Comparison of ENCODE assay signal across 8 cellular contexts in genomic region chr5:139517683-139518564, GRCh38. TPM values are rescaled to one million over a fixed set of nuclear protein-coding genes. Genes with fewer than 3 reads are reported as not detected.
DNase-seq lines count a peak whose midpoint lies in the region; ATAC-seq, FAIRE-seq and TF ChIP-seq lines count a peak whose summit lies in the region.

No MANE protein-coding gene starts in this region.

- DNase-seq in EH (ENCODE audit: low read depth) (peak; percentile 84), KBM-7 (peak; percentile 91), RWPE2 (ENCODE audit: low spot score) (peak; percentile 82), activated gamma-delta T cell treated with Interleukin-2 at 50 U/mL for 16 hours (peak; percentile 88), frontal cortex (ENCODE audit: low spot score in 2 of 2) (peak; percentile 83 to 93), superior temporal gyrus (ENCODE audit: extremely low spot score) (peak; percentile 93)

- peak; percentile 100 for TF ChIP-seq CTCF in RWPE2 (IDR thresholded peaks at IDR 0.05; ENCODE audit: poor library complexity, severe bottlenecking)
- TF ChIP-seq CTCF in neutrophil (IDR thresholded peaks at IDR 0.05): peak; percentile 92

- peak overlapping the region; percentile 33 for H3K4me3 ChIP-seq in RWPE2 (ENCODE audit: severe bottlenecking)
- H3K4me3 ChIP-seq in neutrophil (ENCODE audit: low read depth in 1 of 2, low read length in 1 of 2): peak overlapping the region; percentile 67 to 70

- H3K27me3 ChIP-seq in RWPE2 (ENCODE audit: insufficient read depth, poor library complexity, severe bottlenecking): no peaks in the 10 kb centered on the region
- no peaks in the 10 kb centered on the region for H3K27me3 ChIP-seq in neutrophil

- in situ Hi-C loops in KBM-7 (cut with MboI; ENCODE audit: low pct_unique_long_range_greater_than_20kb, low sequenced_read_pairs): no loop called here

- H3K36me3 ChIP-seq in RWPE2 (ENCODE audit: low read depth) (no peaks in the 10 kb centered on the region), neutrophil (no peaks in the 10 kb centered on the region)

- ATAC-seq in GM21717 (IDR thresholded peaks at IDR 0.05; ENCODE audit: unreplicated experiment): peak; percentile 84
- ATAC-seq in RWPE2 (ENCODE audit: low read depth): peak; percentile 83

- no peak for FAIRE-seq in frontal cortex (lab: Jason Lieb, UNC)

- H3K4me1 ChIP-seq in RWPE2 (ENCODE audit: insufficient read depth, poor library complexity, severe bottlenecking): no peaks in the 10 kb centered on the region
- H3K4me1 ChIP-seq in neutrophil (ENCODE audit: control insufficient read depth in 1 of 2, insufficient read depth in 1 of 2, low read depth in 1 of 2, low read length in 1 of 2): peaks cover 10 to 11% of the 10 kb centered on the region in 2 experiments

- no peak overlapping the region for H3K27ac ChIP-seq in RWPE2 (ENCODE audit: poor library complexity, severe bottlenecking)
- peak overlapping the region; percentile 13 for H3K27ac ChIP-seq in neutrophil

- H3K9me3 ChIP-seq in RWPE2 (ENCODE audit: severe bottlenecking) (no peaks in the 10 kb centered on the region), neutrophil (no peaks in the 10 kb centered on the region)

RNA-seq across cellular contexts. Expression of gene STING1, which starts 35.4 kb away (rescaled TPM):
- total RNA-seq in frontal cortex: 3.3 TPM

RNA-seq across cellular contexts. Expression of gene UBE2D2, which starts 43.2 kb away (rescaled TPM):
- total RNA-seq in frontal cortex: 124 TPM

RNA-seq across cellular contexts. Expression of gene SMIM33, which starts 47.1 kb away (rescaled TPM):
- not detected for total RNA-seq in frontal cortex

RNA-seq across cellular contexts. Expression of gene ECSCR, which starts 55.4 kb away (rescaled TPM):
- 4.9 TPM for total RNA-seq in frontal cortex
